14 cellular contexts compared by ENCODE assay signal in the genomic region with DNA sequence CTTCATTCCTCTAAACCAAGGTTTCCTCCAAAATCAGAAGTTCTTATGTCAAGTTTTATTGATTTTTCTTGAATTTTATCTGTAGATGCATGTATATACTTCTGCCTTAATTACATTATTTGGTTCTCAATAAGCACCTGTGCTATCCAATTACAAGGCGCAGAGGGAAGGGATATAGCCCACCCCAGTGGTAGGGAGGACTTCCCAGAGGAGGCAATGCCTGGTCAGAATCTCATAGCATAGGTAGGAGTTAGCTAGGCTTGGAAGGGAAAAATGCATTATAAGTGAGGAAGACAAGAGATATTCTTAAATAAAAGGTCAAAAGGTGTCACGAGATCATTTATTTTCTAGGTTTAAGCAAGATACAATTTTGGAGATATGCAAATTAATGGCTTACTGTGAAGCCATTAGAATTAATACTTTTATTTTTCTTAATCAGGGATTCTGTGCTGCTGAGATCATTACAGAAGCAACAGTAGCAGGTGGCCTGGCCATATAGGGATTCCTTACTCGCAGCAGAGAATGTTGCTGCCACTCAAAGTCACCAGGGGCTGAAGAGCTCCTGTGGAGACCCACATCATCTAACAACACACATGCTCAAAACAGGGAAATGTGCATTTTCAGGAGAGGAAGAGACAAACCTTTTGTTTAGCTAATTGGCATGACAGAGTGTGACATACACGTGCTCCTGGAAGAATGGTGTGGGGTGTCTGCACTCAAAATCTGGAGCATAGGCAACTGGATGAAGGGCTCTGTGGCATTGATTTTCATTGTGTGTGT.
"Had no signal": no experiment of that assay in that cellular context is flagged by ENCODE, and none has a peak within 500 bp of the region (broad histone marks: within the 10 kb centered on the region; RNA-seq: fewer than 3 reads in every experiment).

No MANE protein-coding gene starts in this region.

- H3K27ac Mint-ChIP-seq: activated naive CD4-positive, alpha-beta T cell treated with anti-CD3 and anti-CD28 coated beads for 36 hours; activated naive CD8-positive, alpha-beta T cell treated with anti-CD3 and anti-CD28 coated beads, Interleukin-2, amount 50 U/mL, for 24 hours; dendritic cell treated with granulocyte-macrophage colony-stimulating factor and Interleukin-4, amounts not matched to agents 40 ng/mL and 50 ng/mL, for 4 days; effector memory CD8-positive, alpha-beta T cell had no signal

- ATAC-seq: activated CD4-positive, CD25-positive, alpha-beta regulatory T cell treated with anti-CD3 and anti-CD28 coated beads, Interleukin-2, amount 50 U/mL, for 24 hours; effector memory CD8-positive, alpha-beta T cell; gastrocnemius medialis had no signal

- H3K4me3 ChIP-seq: gastrocnemius medialis, heart right ventricle, ovary, spleen, thoracic aorta had no signal

- H3K4me1 Mint-ChIP-seq: activated naive CD8-positive, alpha-beta T cell treated with anti-CD3 and anti-CD28 coated beads, Interleukin-2, amount 50 U/mL, for 24 hours had no signal

- H3K9me3 Mint-ChIP-seq: activated naive CD4-positive, alpha-beta T cell treated with anti-CD3 and anti-CD28 coated beads for 36 hours; activated naive CD8-positive, alpha-beta T cell treated with anti-CD3 and anti-CD28 coated beads, Interleukin-2, amount 50 U/mL, for 24 hours; dendritic cell treated with granulocyte-macrophage colony-stimulating factor and Interleukin-4, amounts not matched to agents 40 ng/mL and 50 ng/mL, for 4 days; effector memory CD8-positive, alpha-beta T cell had no signal

- H3K9me3 ChIP-seq: gastrocnemius medialis, ovary, spleen, thoracic aorta had no signal

- H3K4me3 Mint-ChIP-seq: activated naive CD4-positive, alpha-beta T cell treated with anti-CD3 and anti-CD28 coated beads for 36 hours; activated naive CD8-positive, alpha-beta T cell treated with anti-CD3 and anti-CD28 coated beads, Interleukin-2, amount 50 U/mL, for 24 hours; dendritic cell treated with granulocyte-macrophage colony-stimulating factor and Interleukin-4, amounts not matched to agents 40 ng/mL and 50 ng/mL, for 4 days; effector memory CD8-positive, alpha-beta T cell had no signal

- H3K4me1 ChIP-seq: gastrocnemius medialis, spleen had no signal

- H3K36me3 ChIP-seq: gastrocnemius medialis, heart right ventricle, ovary, spleen, thoracic aorta had no signal

- DNase-seq: activated T-cell treated with anti-CD3 and anti-CD28 coated beads for 4 hours; aorta; cerebellar nuclear complex; effector memory CD8-positive, alpha-beta T cell; gastrocnemius medialis; heart right ventricle; midbrain; ovary; spleen had no signal

- H3K27me3 ChIP-seq: gastrocnemius medialis, ovary had no signal

- H3K27ac ChIP-seq: gastrocnemius medialis, heart right ventricle, ovary, spleen, thoracic aorta had no signal
